ENCODE assay signal across 1 cellular context in genomic region chr4:143225167-143225566, GRCh38.
TF ChIP-seq lines count a peak whose summit lies in the region.

No MANE protein-coding gene starts in this region.

TF ChIP-seq in GM12878, 131 proteins besides CTCF, POLR2A, EP300 and RAD21:
- TF ChIP-seq YY1 (IDR thresholded peaks at IDR 0.05; ENCODE audit: low read depth, low read length) (no peak), E4F1 (IDR thresholded peaks at IDR 0.05; ENCODE audit: borderline replicate concordance, partially characterized antibody) (no peak), PBX3 (IDR thresholded peaks at IDR 0.05; ENCODE audit: insufficient replicate concordance, low read depth, low read length) (no peak), NFXL1 (IDR thresholded peaks at IDR 0.05; ENCODE audit: borderline replicate concordance) (no peak), STAT1 (conservative IDR thresholded peaks at IDR 0.05) (no peak), SKIL (IDR thresholded peaks at IDR 0.05; ENCODE audit: low read depth, poor library complexity, severe bottlenecking) (no peak), FOXK2 (IDR thresholded peaks at IDR 0.05) (no peak), RAD51 (IDR thresholded peaks at IDR 0.05) (no peak), PML (IDR thresholded peaks at IDR 0.05; ENCODE audit: low read length) (no peak), RCOR1 (conservative IDR thresholded peaks at IDR 0.05; ENCODE audit: low read depth, low read length) (no peak), BCL11A (IDR thresholded peaks at IDR 0.05; ENCODE audit: low read depth, low read length) (no peak), TBL1XR1 (IDR thresholded peaks at IDR 0.05; ENCODE audit: low read depth, low read length) (no peak), HDGF (IDR thresholded peaks at IDR 0.05) (no peak), TCF7 (IDR thresholded peaks at IDR 0.05; ENCODE audit: borderline replicate concordance) (no peak), ZNF592 (IDR thresholded peaks at IDR 0.05) (no peak), RELA (IDR thresholded peaks at IDR 0.05; ENCODE audit: borderline replicate concordance, partially characterized antibody) (no peak), NKRF (conservative IDR thresholded peaks at IDR 0.05) (no peak), ZZZ3 (IDR thresholded peaks at IDR 0.05; ENCODE audit: control insufficient read depth, insufficient read length, low read depth) (no peak)
